ENCODE assay signal across 12 cellular contexts in genomic region chr14:91243098-91243483, GRCh38. TPM values are rescaled to one million over a fixed set of nuclear protein-coding genes. Genes with fewer than 3 reads are reported as not detected.
DNase-seq lines count a peak whose midpoint lies in the region; ATAC-seq and TF ChIP-seq lines count a peak whose summit lies in the region.
"Had no signal": no experiment of that assay in that cellular context is flagged by ENCODE, and none has a peak within 500 bp of the region (broad histone marks: within the 10 kb centered on the region; RNA-seq: fewer than 3 reads in every experiment).

No MANE protein-coding gene starts in this region.

- H3K27ac Mint-ChIP-seq in stimulated activated naive CD8-positive, alpha-beta T cell treated with anti-CD3 and anti-CD28 coated beads, Interleukin-15, Interleukin-2, amounts not matched to agents 100 ng/mL and 50 ng/mL, for 24 hours = peak overlapping the region; percentile 95
- no peak overlapping the region for H3K27ac Mint-ChIP-seq in osteocyte (ENCODE audit: unreplicated experiment)
- H3K27ac Mint-ChIP-seq: GM23338 had no signal

- no peak for ATAC-seq in stimulated activated naive CD8-positive, alpha-beta T cell treated with anti-CD3 and anti-CD28 coated beads, Interleukin-15, Interleukin-2, amounts not matched to agents 100 U/mL and 50 U/mL, for 24 hours
- ATAC-seq: GM23338 had no signal

- H3K4me3 Mint-ChIP-seq in stimulated activated naive CD8-positive, alpha-beta T cell treated with anti-CD3 and anti-CD28 coated beads, Interleukin-15, Interleukin-2, amounts not matched to agents 100 ng/mL and 50 ng/mL, for 24 hours = peak overlapping the region; percentile 81
- no peak overlapping the region for H3K4me3 Mint-ChIP-seq in osteocyte (ENCODE audit: unreplicated experiment)
- H3K4me3 Mint-ChIP-seq: GM23338 had no signal

- H3K4me1 ChIP-seq in esophagus muscularis mucosa = peaks cover 10 to 31% (median 25%) of the 10 kb centered on the region in 4 donors

- H3K27me3 Mint-ChIP-seq in stimulated activated naive CD8-positive, alpha-beta T cell treated with anti-CD3 and anti-CD28 coated beads, Interleukin-15, Interleukin-2, amounts not matched to agents 100 ng/mL and 50 ng/mL, for 24 hours = no peaks in the 10 kb centered on the region
- no peaks in the 10 kb centered on the region for H3K27me3 Mint-ChIP-seq in osteocyte (ENCODE audit: unreplicated experiment)

- WGBS in esophagus muscularis mucosa = 81% methylated on average over 6 of the region's 6 CpGs

- no peaks in the 10 kb centered on the region for H3K36me3 ChIP-seq in esophagus muscularis mucosa

- no peak for TF ChIP-seq POLR2A in esophagus muscularis mucosa (IDR thresholded peaks at IDR 0.05; ENCODE audit: low read depth)

- no peak for TF ChIP-seq EP300 in esophagus muscularis mucosa (IDR thresholded peaks at IDR 0.05)

- intact Hi-C loops in esophagus muscularis mucosa (cut with DNase I) = no loop called here

- TF ChIP-seq CTCF in RWPE1 (conservative IDR thresholded peaks at IDR 0.05; ENCODE audit: low read depth) = no peak
- TF ChIP-seq CTCF in esophagus muscularis mucosa (IDR thresholded peaks at IDR 0.05) = no peak
- no peak for TF ChIP-seq CTCF in GM13977 (IDR thresholded peaks at IDR 0.05; ENCODE audit: extremely low read depth, insufficient read depth, missing control alignments)
- no peak for TF ChIP-seq CTCF in osteocyte (IDR thresholded peaks at IDR 0.05)

- CTCF ChIA-PET in RWPE1 (lab: Yijun Ruan, JAX) = interaction anchor here (0.7 kb wide), 1 partner anchor 987 kb away, joined by 3 read pairs; the partner anchor contains the start of gene PSMC1

- peak overlapping the region; percentile 12 to 29 (median 24) for H3K4me3 ChIP-seq in esophagus muscularis mucosa
- H3K4me3 ChIP-seq: GM23338 had no signal

- peaks cover 100% of the 10 kb centered on the region for H3K4me1 Mint-ChIP-seq in stimulated activated naive CD8-positive, alpha-beta T cell treated with anti-CD3 and anti-CD28 coated beads, Interleukin-15, Interleukin-2, amounts not matched to agents 100 ng/mL and 50 ng/mL, for 24 hours (ENCODE audit: low read depth)
- H3K4me1 Mint-ChIP-seq in osteocyte (ENCODE audit: unreplicated experiment) = peaks cover 21% of the 10 kb centered on the region

- peak overlapping the region; percentile 95 for H3K27ac ChIP-seq in RWPE1
- peak overlapping the region in 3 of 4 donors; percentile 19 to 65 (median 42) for H3K27ac ChIP-seq in esophagus muscularis mucosa (replicated peaks in 1 of 4)
- H3K27ac ChIP-seq: C4-2B had no signal

- DNase-seq in stimulated activated naive CD8-positive, alpha-beta T cell treated with anti-CD3 and anti-CD28 coated beads, Interleukin-15, Interleukin-2, amounts not matched to agents 100 U/mL and 50 U/mL, for 24 hours = no peak
- DNase-seq in RWPE1 (ENCODE audit: low spot score) = no peak
- DNase-seq in esophagus muscularis mucosa (ENCODE audit: extremely low spot score) = no peak
- no peak for DNase-seq in globus pallidus (ENCODE audit: low spot score)
- DNase-seq in GM13977 (ENCODE audit: low spot score) = no peak
- DNase-seq in osteocyte (ENCODE audit: extremely low spot score, unreplicated experiment) = no peak
- DNase-seq in COR-L47 (lab: John Stamatoyannopoulos, UW) = no peak
- DNase-seq: NCI-H2107 had no signal

- peaks cover 0 to 5% (median 0%) of the 10 kb centered on the region in 4 donors for H3K27me3 ChIP-seq in esophagus muscularis mucosa

- peaks cover 22% of the 10 kb centered on the region for H3K36me3 Mint-ChIP-seq in stimulated activated naive CD8-positive, alpha-beta T cell treated with anti-CD3 and anti-CD28 coated beads, Interleukin-15, Interleukin-2, amounts not matched to agents 100 ng/mL and 50 ng/mL, for 24 hours (ENCODE audit: low read depth)
- H3K36me3 Mint-ChIP-seq in osteocyte (ENCODE audit: unreplicated experiment) = no peaks in the 10 kb centered on the region

- in situ Hi-C loops in GM13977 (cut with MboI; ENCODE audit: low pct_unique_long_range_greater_than_20kb, low sequenced_read_pairs, unreplicated experiment) = no loop called here

- peaks cover 4% of the 10 kb centered on the region for H3K9me3 Mint-ChIP-seq in stimulated activated naive CD8-positive, alpha-beta T cell treated with anti-CD3 and anti-CD28 coated beads, Interleukin-15, Interleukin-2, amounts not matched to agents 100 ng/mL and 50 ng/mL, for 24 hours
- H3K9me3 Mint-ChIP-seq in osteocyte (ENCODE audit: unreplicated experiment) = peaks cover 14% of the 10 kb centered on the region

- no peaks in the 10 kb centered on the region for H3K9me3 ChIP-seq in esophagus muscularis mucosa

- POLR2A ChIA-PET in RWPE1 (lab: Yijun Ruan, JAX; ENCODE audit: low non-redundant PET) = no interaction called here

RNA-seq across cellular contexts. Expression of gene GPR68, which starts 1.4 kb away (rescaled TPM):
- 1 to 10 TPM; 1.3 to 9.1 (median 5.4) TPM for total RNA-seq in esophagus muscularis mucosa
- 0.11 and 0.50 TPM in 2 replicates for total RNA-seq in osteocyte
- total RNA-seq: SK-MEL-5 had no signal
